Comparison of ENCODE assay signal across 10 cellular contexts in the genomic region with DNA sequence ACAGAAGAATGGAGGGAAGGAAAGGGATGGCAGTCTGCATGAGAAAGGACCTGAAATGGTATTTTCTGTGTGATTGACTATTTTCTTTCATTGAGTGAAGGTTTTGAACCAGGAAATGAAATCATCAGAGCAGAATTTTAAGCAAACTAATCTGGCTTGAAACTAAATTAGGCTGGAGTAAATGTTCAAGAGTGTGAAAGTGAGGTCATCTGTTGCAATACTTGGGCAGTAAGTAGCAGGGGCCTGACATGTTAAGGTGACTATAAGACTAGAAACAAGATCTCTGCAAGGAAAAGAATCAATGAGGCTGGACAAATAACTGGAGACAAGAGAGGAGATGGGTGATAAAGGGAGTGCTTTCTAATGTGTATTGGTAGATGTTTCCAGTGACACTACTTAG.
"Had no signal": no experiment of that assay in that cellular context is flagged by ENCODE, and none has a peak within 500 bp of the region (broad histone marks: within the 10 kb centered on the region; RNA-seq: fewer than 3 reads in every experiment).

No MANE protein-coding gene starts in this region.

- H3K9me3 ChIP-seq: HAP-1 had no signal

- H3K4me1 Mint-ChIP-seq: GM23338 had no signal

- DNase-seq: H7, HFFc6, IMR-90, KG1 had no signal

- H3K4me2 ChIP-seq: GM23338 had no signal

- H3K36me3 ChIP-seq: HAP-1 had no signal

- H3K27ac Mint-ChIP-seq: GM23338, HFFc6 had no signal

- H3K4me3 ChIP-seq: GM23338, HAP-1, K562 had no signal

- H3K4me1 ChIP-seq: HAP-1 had no signal

- H2AFZ ChIP-seq: GM23338 had no signal

- H3K4me3 Mint-ChIP-seq: GM23338, HFFc6 had no signal

- H3K27ac ChIP-seq: HL-60 had no signal

- ATAC-seq: GM23338, HCT116, K562 had no signal

- FAIRE-seq: HTR-8/SVneo, K562 had no signal
